8 cellular contexts compared by ENCODE assay signal in genomic region chr22:24247564-24248344, GRCh38.
DNase-seq lines count a peak whose midpoint lies in the region; ATAC-seq and TF ChIP-seq lines count a peak whose summit lies in the region.

No MANE protein-coding gene starts in this region.

- H3K36me3 ChIP-seq in WERI-Rb-1, result no peaks in the 10 kb centered on the region

- DNase-seq in NCI-H345 (lab: John Stamatoyannopoulos, UW) (peak; percentile 40), NCI-H345 treated with DMSO at 0.1 percent for 48 hours (lab: John Stamatoyannopoulos, UW; ENCODE audit: unreplicated experiment) (no peak), NCI-H1105 (lab: John Stamatoyannopoulos, UW) (peak; percentile 19), WERI-Rb-1 (peak; percentile 93), choroid plexus epithelial cell (ENCODE audit: low read depth) (peak; percentile 99), left kidney (ENCODE audit: low read depth, low spot score) (peak; percentile 88)
- DNase-seq in stimulated activated CD4-positive, alpha-beta T cell treated with anti-CD3 and anti-CD28 coated beads, Interleukin-1b, Interleukin-23, amount 100 ng/mL, for 48 hours, result peak; percentile 43

- TF ChIP-seq CTCF in WERI-Rb-1 (IDR thresholded peaks at IDR 0.05; ENCODE audit: low read depth, low read length) (peak; percentile 92), choroid plexus epithelial cell (conservative IDR thresholded peaks at IDR 0.05; ENCODE audit: low read depth, low read length) (peak; percentile 88)

- peak overlapping the region; percentile 21; the same call in 1 of the 2 replicates for H3K27ac ChIP-seq in WERI-Rb-1

- no peaks in the 10 kb centered on the region for H3K9me3 ChIP-seq in WERI-Rb-1 (ENCODE audit: severe bottlenecking)

- no peak for ATAC-seq in HG02798 (IDR thresholded peaks at IDR 0.05; ENCODE audit: poor library complexity, unreplicated experiment)

- no peak overlapping the region for H3K4me3 ChIP-seq in WERI-Rb-1 (ENCODE audit: low read depth, low read length)
- peak overlapping the region; percentile 21 for H3K4me3 ChIP-seq in choroid plexus epithelial cell (ENCODE audit: low read depth, low read length)

- no peaks in the 10 kb centered on the region for H3K27me3 ChIP-seq in WERI-Rb-1 (ENCODE audit: insufficient read depth, low read depth, severe bottlenecking)
